8 cellular contexts compared by ENCODE assay signal in the genomic region with DNA sequence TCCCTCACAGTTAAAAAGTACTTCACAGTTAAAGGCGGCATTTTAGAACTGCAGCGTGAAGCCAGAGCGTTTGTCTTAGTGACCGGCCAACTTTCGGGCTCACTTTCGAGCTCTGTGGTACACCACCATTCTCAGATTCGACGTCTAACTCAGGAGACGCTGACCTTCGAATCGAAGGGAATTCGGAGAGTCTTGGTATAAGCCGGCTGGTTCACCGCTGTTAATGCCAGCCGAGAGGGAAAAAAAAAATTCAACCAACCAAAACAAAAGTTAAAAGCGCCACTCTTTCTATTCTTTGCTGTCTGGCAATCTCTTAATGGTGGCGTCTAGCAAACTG. TPM values are rescaled to one million over a fixed set of nuclear protein-coding genes. Genes with fewer than 3 reads are reported as not detected.
A peak's percentile ranks its signal among the peaks of the same experiment; 100 is the strongest.
DNase-seq lines count a peak whose midpoint lies in the region; ATAC-seq and TF ChIP-seq lines count a peak whose summit lies in the region.

No MANE protein-coding gene starts in this region.

- DNase-seq in GM10266 (ENCODE audit: extremely low spot score) (peak; percentile 59), cardiac fibroblast (ENCODE audit: low read depth in 2 of 2) (no peak), NCI-H1417 treated with DMSO at 0.1 percent for 48 hours (lab: John Stamatoyannopoulos, UW) (no peak), HuH-7 (ENCODE audit: low spot score) (no peak), RKO (ENCODE audit: low spot score) (no peak)

- H3K4me1 ChIP-seq in mesodermal cell (ENCODE audit: control insufficient read depth, insufficient read depth, low read length, poor library complexity, severe bottlenecking) = peaks cover 12% of the 10 kb centered on the region

- peak overlapping the region; percentile 33 for H3K27ac ChIP-seq in mesodermal cell (ENCODE audit: low read depth, low read length, severe bottlenecking)

- H3K36me3 ChIP-seq in mesodermal cell (ENCODE audit: control insufficient read depth, insufficient read depth, low read length) = no peaks in the 10 kb centered on the region

- ATAC-seq in GM21367 (IDR thresholded peaks at IDR 0.05; ENCODE audit: unreplicated experiment) (peak; percentile 48), HG03565 (IDR thresholded peaks at IDR 0.05; ENCODE audit: unreplicated experiment) (peak; percentile 22)

- H3K9me3 ChIP-seq in mesodermal cell (ENCODE audit: control insufficient read depth, low read length) = no peaks in the 10 kb centered on the region

- 16 to 23% methylated on average over 7 to 17 of the region's 17 CpGs for WGBS in mesodermal cell (ENCODE audit: insufficient coverage in 2 of 2), 2 experiments

- H3K4me3 ChIP-seq in cardiac fibroblast (replicated peaks in 1 of 2; ENCODE audit: low read depth in 2 of 2, low read length in 2 of 2) (peak overlapping the region; percentile 63 to 78), mesodermal cell (ENCODE audit: extremely low read depth, insufficient read depth, low read length, poor library complexity, severe bottlenecking) (peak overlapping the region; percentile 80)

- no peak for TF ChIP-seq CTCF in GM10266 (IDR thresholded peaks at IDR 0.05; ENCODE audit: control insufficient read depth, insufficient read depth, low read depth, missing control alignments)
- TF ChIP-seq CTCF in cardiac fibroblast (IDR thresholded peaks at IDR 0.05; ENCODE audit: low read depth, low read length) = no peak

RNA-seq across cellular contexts. Expression of gene SNX24, which starts 0.5 kb away (rescaled TPM):
- polyA plus RNA-seq in mesodermal cell (2013, experiment 1 of 2) = 14.7 TPM
- polyA plus RNA-seq in mesodermal cell (2013, experiment 2 of 2) = 21.8 TPM
